In genomic region chr11:112555491-112556364, GRCh38 we compare ENCODE assay signal across 8 cellular contexts.
A peak's percentile ranks its signal among the peaks of the same experiment; 100 is the strongest.
DNase-seq lines count a peak whose midpoint lies in the region; ATAC-seq, FAIRE-seq and TF ChIP-seq lines count a peak whose summit lies in the region.

No MANE protein-coding gene starts in this region.

- peak; percentile 74 for TF ChIP-seq CTCF in psoas muscle (IDR thresholded peaks at IDR 0.05)

- H3K27me3 ChIP-seq in psoas muscle (ENCODE audit: insufficient read depth in 3 of 3, low read length in 2 of 3): no peaks in the 10 kb centered on the region

- no peaks in the 10 kb centered on the region for H3K4me1 ChIP-seq in psoas muscle

- DNase-seq in CD1c-positive myeloid dendritic cell (ENCODE audit: extremely low spot score) (peak; percentile 56), H54 (ENCODE audit: insufficient read length, low spot score) (peak; percentile 7), RPMI7951 (ENCODE audit: low read depth) (peak; percentile 27), head of caudate nucleus (peak in 41 of 42 donors; percentile 46 to 92 (median 78)), psoas muscle (peak; percentile 54 to 79), GOT3 (lab: John Stamatoyannopoulos, UW) (no peak)
- peak; percentile 27 for DNase-seq in activated gamma-delta T cell treated with anti-CD3 and anti-CD28 coated beads, Interleukin-2, amount 50 U/mL, for 16 hours (ENCODE audit: low read depth)

- no peak overlapping the region for H3K4me3 ChIP-seq in psoas muscle

- intact Hi-C loops in head of caudate nucleus (cut with DNase I): loop anchor here (2.0 kb wide), 1 partner anchor 265 kb away; no protein-coding TSS in a partner anchor
- intact Hi-C loops in psoas muscle (cut with DNase I): loop anchor here (5.0 to 10.0 kb wide), 2 partner anchors 263 to 341 kb away; no protein-coding TSS in a partner anchor

- WGBS in psoas muscle, 3 donors: 61 to 67% (median 64%) methylated on average over 10 of the region's 10 CpGs

- FAIRE-seq in H54 (lab: Jason Lieb, UNC): no peak

- no peaks in the 10 kb centered on the region for H3K9me3 ChIP-seq in psoas muscle

- no peaks in the 10 kb centered on the region for H3K36me3 ChIP-seq in psoas muscle (ENCODE audit: insufficient read depth in 1 of 2, low read depth in 1 of 2)

- TF ChIP-seq POLR2A in H54 (IDR thresholded peaks at IDR 0.05; ENCODE audit: low read depth, low read length): no peak

- H3K27ac ChIP-seq in psoas muscle: no peak overlapping the region

- peak; percentile 80 to 97 (median 91) for ATAC-seq in psoas muscle
- no peak for ATAC-seq in HG02970 (IDR thresholded peaks at IDR 0.05; ENCODE audit: low FRiP score, unreplicated experiment)
